21 cellular contexts compared by ENCODE assay signal in genomic region chr17:2851615-2852014, GRCh38. TPM values are rescaled to one million over a fixed set of nuclear protein-coding genes. Genes with fewer than 3 reads are reported as not detected.
DNase-seq lines count a peak whose midpoint lies in the region; TF ChIP-seq lines count a peak whose summit lies in the region.
"Had no signal": no experiment of that assay in that cellular context is flagged by ENCODE, and none has a peak within 500 bp of the region (broad histone marks: within the 10 kb centered on the region; RNA-seq: fewer than 3 reads in every experiment).

No MANE protein-coding gene starts in this region.

- H3K9ac ChIP-seq in Karpas-422 (ENCODE audit: low read length), result peak overlapping the region; percentile 12; the same call in 1 of the 2 replicates

- H3K4me1 ChIP-seq in Karpas-422 (ENCODE audit: low read length), result peaks cover 42% of the 10 kb centered on the region

- peak overlapping the region; percentile 21; the same call in 1 of the 2 replicates for H3K27ac ChIP-seq in Karpas-422 (ENCODE audit: low read length)
- H3K27ac ChIP-seq: 22Rv1, HL-60 had no signal

- no peak for DNase-seq in activated naive CD8-positive, alpha-beta T cell treated with anti-CD3 and anti-CD28 coated beads for 36 hours
- DNase-seq in Karpas-422, result no peak
- no peak for DNase-seq in immature natural killer cell
- no peak for DNase-seq in type B pancreatic cell (ENCODE audit: extremely low spot score, unreplicated experiment)
- DNase-seq in stimulated activated CD4-positive, alpha-beta T cell treated with anti-CD3 and anti-CD28 coated beads, Interleukin-4, amount 100 ng/mL, for 4 hours, result no peak
- DNase-seq in SW480 (ENCODE audit: low spot score), result no peak
- no peak for DNase-seq in NCI-H1092 treated with DMSO at 0.1 percent for 48 hours (lab: John Stamatoyannopoulos, UW)
- DNase-seq: C1 segment of cervical spinal cord, Calu3, NCI-H1105 treated with DMSO at 0.1 percent for 48 hours, NCI-H187, NCI-H2171, NCI-H446 treated with DMSO at 0.1 percent for 48 hours, NCI-H774, Peyer's patch, SIG-M5 had no signal

- H3K4me3 Mint-ChIP-seq in activated naive CD8-positive, alpha-beta T cell, result peak overlapping the region; percentile 44
- H3K4me3 Mint-ChIP-seq in activated naive CD8-positive, alpha-beta T cell treated with anti-CD3 and anti-CD28 coated beads for 36 hours, result no peak overlapping the region
- H3K4me3 Mint-ChIP-seq in immature natural killer cell (peak overlapping the region; percentile 24 to 87 (median 43)), type B pancreatic cell (peak overlapping the region; percentile 59)

- H3K27me3 Mint-ChIP-seq in activated naive CD8-positive, alpha-beta T cell, result peaks cover 16% of the 10 kb centered on the region
- H3K27me3 Mint-ChIP-seq in activated naive CD8-positive, alpha-beta T cell treated with anti-CD3 and anti-CD28 coated beads for 36 hours, result peaks cover 62% of the 10 kb centered on the region
- peaks cover 0 to 7% (median 2%) of the 10 kb centered on the region in 3 donors for H3K27me3 Mint-ChIP-seq in immature natural killer cell (ENCODE audit: low read depth in 3 of 3)
- peaks cover 44% of the 10 kb centered on the region for H3K27me3 Mint-ChIP-seq in type B pancreatic cell

- TF ChIP-seq CTCF in type B pancreatic cell (conservative IDR thresholded peaks at IDR 0.05), result no peak

- H3K4me3 ChIP-seq in Karpas-422 (ENCODE audit: low read length), result 0 out of 2 replicates have a peak overlapping the region, but pooled peaks have one; percentile 32
- H3K4me3 ChIP-seq: GM12878, MG63, Peyer's patch had no signal

- peaks cover 26% of the 10 kb centered on the region for H3K4me1 Mint-ChIP-seq in activated naive CD8-positive, alpha-beta T cell (ENCODE audit: low read depth)
- H3K4me1 Mint-ChIP-seq in activated naive CD8-positive, alpha-beta T cell treated with anti-CD3 and anti-CD28 coated beads for 36 hours, result peaks cover 23% of the 10 kb centered on the region
- peaks cover 57 to 73% of the 10 kb centered on the region in 2 donors for H3K4me1 Mint-ChIP-seq in immature natural killer cell
- H3K4me1 Mint-ChIP-seq in type B pancreatic cell (ENCODE audit: unreplicated experiment), result peaks cover 11% of the 10 kb centered on the region

- H4K20me1 ChIP-seq in Karpas-422 (ENCODE audit: insufficient read depth, low read depth, low read length), result no peaks in the 10 kb centered on the region

- H3K36me3 ChIP-seq in Karpas-422 (ENCODE audit: insufficient read depth, low read length), result no peaks in the 10 kb centered on the region
- H3K36me3 ChIP-seq: MG63, Peyer's patch had no signal

- H3K36me3 Mint-ChIP-seq in activated naive CD8-positive, alpha-beta T cell, result no peaks in the 10 kb centered on the region
- no peaks in the 10 kb centered on the region for H3K36me3 Mint-ChIP-seq in activated naive CD8-positive, alpha-beta T cell treated with anti-CD3 and anti-CD28 coated beads for 36 hours
- peaks cover 0 to 4% (median 0%) of the 10 kb centered on the region in 3 donors for H3K36me3 Mint-ChIP-seq in immature natural killer cell
- no peaks in the 10 kb centered on the region for H3K36me3 Mint-ChIP-seq in type B pancreatic cell

- H3K4me2 ChIP-seq in Karpas-422 (ENCODE audit: low read depth, low read length, poor library complexity, severe bottlenecking), result peak overlapping the region; percentile 55

- H3K79me2 ChIP-seq in Karpas-422 (ENCODE audit: low read length), result no peaks in the 10 kb centered on the region

- no peak overlapping the region for H3K27ac Mint-ChIP-seq in activated naive CD8-positive, alpha-beta T cell
- H3K27ac Mint-ChIP-seq in activated naive CD8-positive, alpha-beta T cell treated with anti-CD3 and anti-CD28 coated beads for 36 hours, result no peak overlapping the region
- H3K27ac Mint-ChIP-seq in immature natural killer cell (peak overlapping the region in 4 of 6 donors; percentile 23 to 70 (median 40)), type B pancreatic cell (no peak overlapping the region)

- no peaks in the 10 kb centered on the region for H3K9me3 Mint-ChIP-seq in activated naive CD8-positive, alpha-beta T cell (ENCODE audit: low read depth)
- no peaks in the 10 kb centered on the region for H3K9me3 Mint-ChIP-seq in activated naive CD8-positive, alpha-beta T cell treated with anti-CD3 and anti-CD28 coated beads for 36 hours
- no peaks in the 10 kb centered on the region for H3K9me3 Mint-ChIP-seq in immature natural killer cell
- H3K9me3 Mint-ChIP-seq in type B pancreatic cell, result no peaks in the 10 kb centered on the region

- H3K9me3 ChIP-seq in Karpas-422 (ENCODE audit: low read length), result no peaks in the 10 kb centered on the region
- H3K9me3 ChIP-seq: MG63, Peyer's patch had no signal

- H2AFZ ChIP-seq in Karpas-422 (ENCODE audit: low read length), result 0 out of 2 replicates have a peak overlapping the region, but pooled peaks have one; percentile 12

- no peaks in the 10 kb centered on the region for H3K9me2 ChIP-seq in Karpas-422 (replicated peaks; ENCODE audit: insufficient read depth, low read length)

- no peaks in the 10 kb centered on the region for H3K27me3 ChIP-seq in Karpas-422 (ENCODE audit: low read length)
- H3K27me3 ChIP-seq: MG63, Peyer's patch had no signal

RNA-seq across cellular contexts. Expression of gene RAP1GAP2, which starts 55.4 kb away (rescaled TPM):
- not detected for total RNA-seq in activated naive CD8-positive, alpha-beta T cell treated with anti-CD3 and anti-CD28 coated beads for 36 hours
- 6.0 and 11.7 TPM in 2 replicates for total RNA-seq in Karpas-422 (2014; rRNA removed; shearing (Covaris generic); ENCODE audit: low replicate concordance)
- polyA plus RNA-seq in immature natural killer cell, result 10 to 100 TPM in 1 of 3 donors, 1 to 10 TPM in 2; 2.5 to 28.9 (median 6.4) TPM
- total RNA-seq in type B pancreatic cell (ENCODE audit: low replicate concordance), result 49.7 and 74.2 TPM in 2 replicates

Comparison
In these comparisons a context has a peak if more than half of its experiments do, and no peak if none do; other contexts are left out.
1. H3K27ac Mint-ChIP-seq: peak in immature natural killer cell (4 of 6); none in activated naive CD8-positive, alpha-beta T cell (single experiment), activated naive CD8-positive, alpha-beta T cell treated with anti-CD3 and anti-CD28 coated beads for 36 hours (single experiment) and type B pancreatic cell (single experiment).